1 cellular context compared by ENCODE assay signal in genomic region chr16:85825326-85825725, GRCh38.
TF ChIP-seq lines count a peak whose summit lies in the region.

No MANE protein-coding gene starts in this region.

TF ChIP-seq in GM23338, 12 proteins besides CTCF, POLR2A, EP300 and RAD21:
- no peak for TF ChIP-seq STAT1 (IDR thresholded peaks at IDR 0.05; ENCODE audit: unreplicated experiment)
- TF ChIP-seq EZH2 (IDR thresholded peaks at IDR 0.05; ENCODE audit: low read depth, unreplicated experiment) = no peak
- no peak for TF ChIP-seq ETS1 (IDR thresholded peaks at IDR 0.05)
- no peak for TF ChIP-seq CREB1 (CRISPR knock-in tag; IDR thresholded peaks at IDR 0.05; ENCODE audit: low read depth)
- no peak for TF ChIP-seq ZNF462 (CRISPR knock-in tag; IDR thresholded peaks at IDR 0.05)
- no peak for TF ChIP-seq POLR2AphosphoS5 (IDR thresholded peaks at IDR 0.05; ENCODE audit: low read depth)
- TF ChIP-seq NANOG (IDR thresholded peaks at IDR 0.05; ENCODE audit: borderline replicate concordance) = no peak
- no peak for TF ChIP-seq ZNF331 (CRISPR knock-in tag; IDR thresholded peaks at IDR 0.05; ENCODE audit: low read depth)
- TF ChIP-seq JUNB (IDR thresholded peaks at IDR 0.05; ENCODE audit: unreplicated experiment) = no peak
- no peak for TF ChIP-seq EZH2phosphoT487 (IDR thresholded peaks at IDR 0.05; ENCODE audit: unreplicated experiment)
- TF ChIP-seq ZNF114 (CRISPR knock-in tag; IDR thresholded peaks at IDR 0.05) = no peak
- no peak for TF ChIP-seq REST (IDR thresholded peaks at IDR 0.05; ENCODE audit: unreplicated experiment)
